ENCODE assay signal across 8 cellular contexts in genomic region chr2:200585730-200586643, GRCh38. TPM values are rescaled to one million over a fixed set of nuclear protein-coding genes. Genes with fewer than 3 reads are reported as not detected.
DNase-seq lines count a peak whose midpoint lies in the region; ATAC-seq and TF ChIP-seq lines count a peak whose summit lies in the region.

Gene AOX1, plus strand, starts transcription at chr2:200586014. Its CDS starts 95 bp downstream, at chr2:200586109.

- H3K4me1 ChIP-seq in cardiac muscle cell (ENCODE audit: low read depth) (no peaks in the 10 kb centered on the region), osteoblast (ENCODE audit: insufficient read depth, low read length) (peaks cover 4% of the 10 kb centered on the region)

- H3K79me2 ChIP-seq in osteoblast (ENCODE audit: insufficient read depth, low read length): no peaks in the 10 kb centered on the region

- peak within 1 kb of the TSS; percentile 98 for H2AFZ ChIP-seq in osteoblast (ENCODE audit: low read length)

- no peaks in the 10 kb centered on the region for H3K36me3 Mint-ChIP-seq in activated naive CD4-positive, alpha-beta T cell treated with anti-CD3 and anti-CD28 coated beads, Interleukin-2, amount 50 U/mL, for 72 hours

- peak; percentile 61 to 64 for ATAC-seq in activated naive CD4-positive, alpha-beta T cell treated with anti-CD3 and anti-CD28 coated beads, Interleukin-2, amount 50 U/mL, for 72 hours
- no peak for ATAC-seq in GM18520 (IDR thresholded peaks at IDR 0.05; ENCODE audit: unreplicated experiment)

- peak within 1 kb of the TSS; percentile 96 for H3K4me2 ChIP-seq in osteoblast (ENCODE audit: insufficient read depth, low read length)

- H3K9me3 ChIP-seq in cardiac muscle cell (ENCODE audit: low read depth) (no peaks in the 10 kb centered on the region), osteoblast (ENCODE audit: low read depth, low read length) (no peaks in the 10 kb centered on the region)

- H3K27ac ChIP-seq in cardiac muscle cell: no peak within 1 kb of the TSS
- H3K27ac ChIP-seq in osteoblast (ENCODE audit: low read depth, low read length): peak within 1 kb of the TSS; percentile 30

- no peaks in the 10 kb centered on the region for H4K20me1 ChIP-seq in osteoblast (ENCODE audit: insufficient read depth, low read length)

- H3K9me3 Mint-ChIP-seq in activated naive CD4-positive, alpha-beta T cell treated with anti-CD3 and anti-CD28 coated beads, Interleukin-2, amount 50 U/mL, for 72 hours: no peaks in the 10 kb centered on the region

- H3K27me3 ChIP-seq in cardiac muscle cell (peaks cover 13% of the 10 kb centered on the region), osteoblast (ENCODE audit: insufficient read depth, low read length) (no peaks in the 10 kb centered on the region)

- H3K4me3 ChIP-seq in cardiac muscle cell (peak within 1 kb of the TSS; percentile 40), osteoblast (ENCODE audit: insufficient read depth, low read length) (peak within 1 kb of the TSS; percentile 82)

- TF ChIP-seq CTCF in cardiac muscle cell (IDR thresholded peaks at IDR 0.05; ENCODE audit: low read depth, low read length) (peak; percentile 23), osteoblast (IDR thresholded peaks at IDR 0.05; ENCODE audit: extremely low read depth, low read depth, low read length) (peak; percentile 5)

- DNase-seq in EH (ENCODE audit: low read depth) (peak; percentile 70), M059J (ENCODE audit: low read depth) (peak; percentile 43), cardiac muscle cell (ENCODE audit: low read depth in 1 of 2, low spot score in 1 of 2) (peak; percentile 60 to 72), osteoblast (ENCODE audit: insufficient read length, low spot score, missing footprints) (peak; percentile 83), NCI-H1092 treated with DMSO at 0.1 percent for 48 hours (lab: John Stamatoyannopoulos, UW) (no peak)
- peak in 1 of 2 donors; percentile 11 for DNase-seq in activated naive CD4-positive, alpha-beta T cell treated with anti-CD3 and anti-CD28 coated beads, Interleukin-2, amount 50 U/mL, for 72 hours (ENCODE audit: low spot score in 2 of 2)
- no peak for DNase-seq in NK-92 treated with Interleukin-12 subunit alpha and Interleukin-12 subunit beta, amount 100 ng/mL, for 24 hours (lab: John Stamatoyannopoulos, UW)

- H3K36me3 ChIP-seq in cardiac muscle cell (no peaks in the 10 kb centered on the region), osteoblast (ENCODE audit: insufficient read depth, low read length) (no peaks in the 10 kb centered on the region)

- H3K27ac Mint-ChIP-seq in activated naive CD4-positive, alpha-beta T cell treated with anti-CD3 and anti-CD28 coated beads, Interleukin-2, amount 50 U/mL, for 72 hours: peak within 1 kb of the TSS in 1 of 2 donors; percentile 69

RNA-seq across cellular contexts. Expression of gene AOX1, which starts in this region (rescaled TPM):
- total RNA-seq in M059J (2014; rRNA removed; shearing (Covaris generic)): 18.7 and 46.3 TPM in 2 replicates
- total RNA-seq in activated naive CD4-positive, alpha-beta T cell treated with anti-CD3 and anti-CD28 coated beads, Interleukin-2, amount 50 U/mL, for 72 hours: under 1 TPM; 0.05 to 0.49 TPM
- total RNA-seq in cardiac muscle cell (0.11 TPM in 1 of 2 replicates, not detected in the other), osteoblast (76.4 and 87.8 TPM in 2 replicates)
- polyA plus RNA-seq in cardiac muscle cell: 0.04 TPM in 1 of 2 replicates, not detected in the other

Comparison
In these comparisons a context has a peak if more than half of its experiments do, and no peak if none do; other contexts are left out.
1. RNA of gene AOX1 (total RNA-seq): 76.4 to 87.8 TPM in osteoblast and 18.7 to 46.3 TPM in M059J; 0.05 to 0.49 TPM in activated naive CD4-positive, alpha-beta T cell treated with anti-CD3 and anti-CD28 coated beads, Interleukin-2, amount 50 U/mL, for 72 hours and 0.11 TPM in cardiac muscle cell; every median in the first group is over 10 times any median in the second.
2. Peak in ATAC-seq in activated naive CD4-positive, alpha-beta T cell treated with anti-CD3 and anti-CD28 coated beads, Interleukin-2, amount 50 U/mL, for 72 hours; RNA of the gene not detected or under 1 TPM.
3. Peak in DNase-seq and H3K4me3 ChIP-seq in cardiac muscle cell; RNA of the gene not detected or under 1 TPM.
4. DNase-seq: peak in EH (single experiment), M059J (single experiment) and osteoblast (single experiment); none in NK-92 treated with Interleukin-12 subunit alpha and Interleukin-12 subunit beta, amount 100 ng/mL, for 24 hours (single experiment) and NCI-H1092 treated with DMSO at 0.1 percent for 48 hours (single experiment).